ENCODE assay signal across 17 cellular contexts in genomic region chr5:55517804-55518203, GRCh38. TPM values are rescaled to one million over a fixed set of nuclear protein-coding genes. Genes with fewer than 3 reads are reported as not detected.
DNase-seq lines count a peak whose midpoint lies in the region; ATAC-seq and TF ChIP-seq lines count a peak whose summit lies in the region.
"Had no signal": no experiment of that assay in that cellular context is flagged by ENCODE, and none has a peak within 500 bp of the region (broad histone marks: within the 10 kb centered on the region; RNA-seq: fewer than 3 reads in every experiment).

No MANE protein-coding gene starts in this region.

- no peak overlapping the region for H2AFZ ChIP-seq in hepatocyte

- in situ Hi-C loops in gastrocnemius medialis (cut with MboI; ENCODE audit: low sequenced_read_pairs in 4 of 4): no loop called here

- peak overlapping the region; percentile 59 for H3K4me3 Mint-ChIP-seq in Calu3 (ENCODE audit: low read depth, unreplicated experiment)
- H3K4me3 Mint-ChIP-seq in T-helper 17 cell: peak overlapping the region; percentile 22
- H3K4me3 Mint-ChIP-seq: CD8-positive, alpha-beta T cell had no signal

- BruUV-seq in Calu3 (replicated peaks; lab: Mats Ljungman, UMichigan): no TSS peak

- ATAC-seq in T-helper 17 cell: no peak
- ATAC-seq in gastrocnemius medialis: no peak
- no peak for ATAC-seq in GM19463 (IDR thresholded peaks at IDR 0.05; ENCODE audit: unreplicated experiment)
- ATAC-seq: CD8-positive, alpha-beta T cell; SK-N-SH treated with all-trans-retinoic acid at 6 μM for 48 hours had no signal

- H3K4me1 ChIP-seq in hepatocyte (ENCODE audit: insufficient read depth): peaks cover 15% of the 10 kb centered on the region
- H3K4me1 ChIP-seq in gastrocnemius medialis: peaks cover 69 to 72% of the 10 kb centered on the region in 2 donors
- no peaks in the 10 kb centered on the region for H3K4me1 ChIP-seq in effector memory CD4-positive, alpha-beta T cell (ENCODE audit: control insufficient read depth, insufficient read depth, low read length, poor library complexity, severe bottlenecking)
- H3K4me1 ChIP-seq: BE2C had no signal

- TF ChIP-seq POLR2A in gastrocnemius medialis (IDR thresholded peaks at IDR 0.05): no peak

- CTCF ChIA-PET in Calu3 (lab: Charles Lee): interaction anchor here (0.9 to 1.0 kb wide), 2 partner anchors 17 to 33 kb away, joined by 3 read pairs; partner anchors contain the start of gene PLPP1

- H3K4me2 ChIP-seq in hepatocyte: no peak overlapping the region

- H3K27ac Mint-ChIP-seq in Calu3 (ENCODE audit: unreplicated experiment) (peak overlapping the region; percentile 89), T-helper 17 cell (no peak overlapping the region)
- H3K27ac Mint-ChIP-seq: CD8-positive, alpha-beta T cell had no signal

- H3K4me3 ChIP-seq in hepatocyte (no peak overlapping the region), gastrocnemius medialis (no peak overlapping the region)
- H3K4me3 ChIP-seq in effector memory CD4-positive, alpha-beta T cell (ENCODE audit: insufficient read depth, low read depth, low read length, poor library complexity, severe bottlenecking): no peak overlapping the region

- H3K27me3 Mint-ChIP-seq in Calu3 (ENCODE audit: unreplicated experiment) (no peaks in the 10 kb centered on the region), T-helper 17 cell (no peaks in the 10 kb centered on the region)

- no peaks in the 10 kb centered on the region for H3K9me3 ChIP-seq in T-helper 17 cell (ENCODE audit: control insufficient read depth, low read length, poor library complexity, severe bottlenecking)
- H3K9me3 ChIP-seq in hepatocyte (ENCODE audit: low read depth): no peaks in the 10 kb centered on the region
- H3K9me3 ChIP-seq in gastrocnemius medialis: no peaks in the 10 kb centered on the region
- no peaks in the 10 kb centered on the region for H3K9me3 ChIP-seq in effector memory CD4-positive, alpha-beta T cell (ENCODE audit: control insufficient read depth, low read length)
- H3K9me3 ChIP-seq: BE2C had no signal

- H3K79me2 ChIP-seq in hepatocyte: peaks cover 65% of the 10 kb centered on the region

- H4K20me1 ChIP-seq in hepatocyte (ENCODE audit: insufficient read depth, poor library complexity, severe bottlenecking): no peaks in the 10 kb centered on the region

- H3K36me3 ChIP-seq in hepatocyte (replicated peaks; ENCODE audit: insufficient read depth, low read depth) (no peaks in the 10 kb centered on the region), gastrocnemius medialis (no peaks in the 10 kb centered on the region)
- no peaks in the 10 kb centered on the region for H3K36me3 ChIP-seq in effector memory CD4-positive, alpha-beta T cell (ENCODE audit: control insufficient read depth, insufficient read depth, low read length)
- H3K36me3 ChIP-seq: BE2C had no signal

- H3K27ac ChIP-seq in hepatocyte (peak overlapping the region; percentile 69), gastrocnemius medialis (peak overlapping the region in 3 of 4 donors; percentile 21 to 31 (median 31))
- no peak overlapping the region for H3K27ac ChIP-seq in effector memory CD4-positive, alpha-beta T cell (ENCODE audit: insufficient read depth, low read length, poor library complexity, severe bottlenecking)

- WGBS in hepatocyte (ENCODE audit: low lambda C conversion rate, missing lambda C conversion rate): 86% methylated on average over 7 of the region's 7 CpGs

- H3K4me1 Mint-ChIP-seq in Calu3 (ENCODE audit: low read depth, unreplicated experiment) (peaks cover 52% of the 10 kb centered on the region), T-helper 17 cell (peaks cover 14% of the 10 kb centered on the region)

- intact Hi-C loops in Calu3 (cut with micrococcal nuclease; ENCODE audit: unreplicated experiment): loop anchor here (5.0 kb wide), 1 partner anchor 46 kb away; no protein-coding TSS in a partner anchor
- intact Hi-C loops in gastrocnemius medialis (cut with DNase I; ENCODE audit: low total_unique reads): no loop called here

- TF ChIP-seq CTCF in Calu3 (IDR thresholded peaks at IDR 0.05; ENCODE audit: unreplicated experiment) (no peak), hepatocyte (IDR thresholded peaks at IDR 0.05; ENCODE audit: poor library complexity) (no peak), gastrocnemius medialis (IDR thresholded peaks at IDR 0.05 in 4 of 5, conservative IDR thresholded peaks at IDR 0.05 in 1 of 5) (no peak)

- peak; percentile 47 for DNase-seq in Calu3
- no peak for DNase-seq in T-helper 17 cell
- no peak for DNase-seq in hepatocyte (ENCODE audit: low spot score)
- no peak for DNase-seq in gastrocnemius medialis
- DNase-seq in NCI-H2196 (lab: John Stamatoyannopoulos, UW; ENCODE audit: unreplicated experiment): no peak
- no peak for DNase-seq in effector memory CD4-positive, alpha-beta T cell
- DNase-seq in GM03348 (ENCODE audit: low spot score): no peak
- DNase-seq: BE2C; CD8-positive, alpha-beta T cell; H7; NCI-H1048; NCI-H2107; NCI-H446; NCI-H748 treated with DMSO at 0.1 percent for 48 hours; SHP77 had no signal

- H3K9me3 Mint-ChIP-seq in Calu3 (ENCODE audit: low read depth, unreplicated experiment): no peaks in the 10 kb centered on the region
- H3K9me3 Mint-ChIP-seq: CD8-positive, alpha-beta T cell had no signal

- peaks cover 5% of the 10 kb centered on the region for H3K36me3 Mint-ChIP-seq in Calu3 (ENCODE audit: insufficient read depth, unreplicated experiment)
- peaks cover 2% of the 10 kb centered on the region for H3K36me3 Mint-ChIP-seq in T-helper 17 cell (ENCODE audit: low read depth)

- H3K27me3 ChIP-seq in hepatocyte (no peaks in the 10 kb centered on the region), gastrocnemius medialis (no peaks in the 10 kb centered on the region)
- no peaks in the 10 kb centered on the region for H3K27me3 ChIP-seq in effector memory CD4-positive, alpha-beta T cell (replicated peaks; ENCODE audit: control insufficient read depth, insufficient read depth, low read length, poor library complexity, severe bottlenecking)
- H3K27me3 ChIP-seq: BE2C had no signal

- H3K9me2 ChIP-seq in hepatocyte (replicated peaks; ENCODE audit: insufficient read depth): no peaks in the 10 kb centered on the region

RNA-seq across cellular contexts. Expression of gene PLPP1, which starts 17.0 kb away (rescaled TPM):
- total RNA-seq in Calu3 (2022) (20.2 and 21.5 TPM in 2 replicates), T-helper 17 cell (1 to 10 TPM; 4.9 to 5.7 TPM), hepatocyte (75.0 and 84.9 TPM in 2 replicates), gastrocnemius medialis (100 to 1,000 TPM in 1 of 4 donors, 10 to 100 TPM in 3; 79.8 to 147 (median 91.5) TPM)
- 80.1 and 89.3 TPM in 2 replicates for polyA plus RNA-seq in hepatocyte
